Comparison of ENCODE assay signal across 1 cellular context in the genomic region with DNA sequence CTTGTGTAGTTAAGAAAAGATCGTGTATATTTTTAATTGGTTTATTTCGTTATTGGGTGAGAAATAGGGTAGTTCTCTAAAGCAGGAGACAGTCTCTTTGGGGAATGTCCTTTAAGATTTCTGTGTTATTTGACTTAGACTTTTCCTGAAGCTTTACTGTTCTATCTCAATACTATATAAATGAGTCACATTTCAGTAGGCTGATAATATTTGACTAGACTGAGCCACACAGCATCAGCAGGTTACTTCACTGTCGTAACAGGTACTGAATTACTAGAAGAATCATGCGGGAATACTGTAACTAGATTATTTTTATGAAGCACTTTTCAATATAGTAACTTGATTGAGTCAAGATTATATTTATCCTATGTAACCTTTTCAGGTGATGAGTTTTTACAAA.
TF ChIP-seq lines count a peak whose summit lies in the region.

No MANE protein-coding gene starts in this region.

TF ChIP-seq in H1, 55 proteins besides CTCF, POLR2A, EP300 and RAD21 (continued from another document):
- TF ChIP-seq, protein P1, sequence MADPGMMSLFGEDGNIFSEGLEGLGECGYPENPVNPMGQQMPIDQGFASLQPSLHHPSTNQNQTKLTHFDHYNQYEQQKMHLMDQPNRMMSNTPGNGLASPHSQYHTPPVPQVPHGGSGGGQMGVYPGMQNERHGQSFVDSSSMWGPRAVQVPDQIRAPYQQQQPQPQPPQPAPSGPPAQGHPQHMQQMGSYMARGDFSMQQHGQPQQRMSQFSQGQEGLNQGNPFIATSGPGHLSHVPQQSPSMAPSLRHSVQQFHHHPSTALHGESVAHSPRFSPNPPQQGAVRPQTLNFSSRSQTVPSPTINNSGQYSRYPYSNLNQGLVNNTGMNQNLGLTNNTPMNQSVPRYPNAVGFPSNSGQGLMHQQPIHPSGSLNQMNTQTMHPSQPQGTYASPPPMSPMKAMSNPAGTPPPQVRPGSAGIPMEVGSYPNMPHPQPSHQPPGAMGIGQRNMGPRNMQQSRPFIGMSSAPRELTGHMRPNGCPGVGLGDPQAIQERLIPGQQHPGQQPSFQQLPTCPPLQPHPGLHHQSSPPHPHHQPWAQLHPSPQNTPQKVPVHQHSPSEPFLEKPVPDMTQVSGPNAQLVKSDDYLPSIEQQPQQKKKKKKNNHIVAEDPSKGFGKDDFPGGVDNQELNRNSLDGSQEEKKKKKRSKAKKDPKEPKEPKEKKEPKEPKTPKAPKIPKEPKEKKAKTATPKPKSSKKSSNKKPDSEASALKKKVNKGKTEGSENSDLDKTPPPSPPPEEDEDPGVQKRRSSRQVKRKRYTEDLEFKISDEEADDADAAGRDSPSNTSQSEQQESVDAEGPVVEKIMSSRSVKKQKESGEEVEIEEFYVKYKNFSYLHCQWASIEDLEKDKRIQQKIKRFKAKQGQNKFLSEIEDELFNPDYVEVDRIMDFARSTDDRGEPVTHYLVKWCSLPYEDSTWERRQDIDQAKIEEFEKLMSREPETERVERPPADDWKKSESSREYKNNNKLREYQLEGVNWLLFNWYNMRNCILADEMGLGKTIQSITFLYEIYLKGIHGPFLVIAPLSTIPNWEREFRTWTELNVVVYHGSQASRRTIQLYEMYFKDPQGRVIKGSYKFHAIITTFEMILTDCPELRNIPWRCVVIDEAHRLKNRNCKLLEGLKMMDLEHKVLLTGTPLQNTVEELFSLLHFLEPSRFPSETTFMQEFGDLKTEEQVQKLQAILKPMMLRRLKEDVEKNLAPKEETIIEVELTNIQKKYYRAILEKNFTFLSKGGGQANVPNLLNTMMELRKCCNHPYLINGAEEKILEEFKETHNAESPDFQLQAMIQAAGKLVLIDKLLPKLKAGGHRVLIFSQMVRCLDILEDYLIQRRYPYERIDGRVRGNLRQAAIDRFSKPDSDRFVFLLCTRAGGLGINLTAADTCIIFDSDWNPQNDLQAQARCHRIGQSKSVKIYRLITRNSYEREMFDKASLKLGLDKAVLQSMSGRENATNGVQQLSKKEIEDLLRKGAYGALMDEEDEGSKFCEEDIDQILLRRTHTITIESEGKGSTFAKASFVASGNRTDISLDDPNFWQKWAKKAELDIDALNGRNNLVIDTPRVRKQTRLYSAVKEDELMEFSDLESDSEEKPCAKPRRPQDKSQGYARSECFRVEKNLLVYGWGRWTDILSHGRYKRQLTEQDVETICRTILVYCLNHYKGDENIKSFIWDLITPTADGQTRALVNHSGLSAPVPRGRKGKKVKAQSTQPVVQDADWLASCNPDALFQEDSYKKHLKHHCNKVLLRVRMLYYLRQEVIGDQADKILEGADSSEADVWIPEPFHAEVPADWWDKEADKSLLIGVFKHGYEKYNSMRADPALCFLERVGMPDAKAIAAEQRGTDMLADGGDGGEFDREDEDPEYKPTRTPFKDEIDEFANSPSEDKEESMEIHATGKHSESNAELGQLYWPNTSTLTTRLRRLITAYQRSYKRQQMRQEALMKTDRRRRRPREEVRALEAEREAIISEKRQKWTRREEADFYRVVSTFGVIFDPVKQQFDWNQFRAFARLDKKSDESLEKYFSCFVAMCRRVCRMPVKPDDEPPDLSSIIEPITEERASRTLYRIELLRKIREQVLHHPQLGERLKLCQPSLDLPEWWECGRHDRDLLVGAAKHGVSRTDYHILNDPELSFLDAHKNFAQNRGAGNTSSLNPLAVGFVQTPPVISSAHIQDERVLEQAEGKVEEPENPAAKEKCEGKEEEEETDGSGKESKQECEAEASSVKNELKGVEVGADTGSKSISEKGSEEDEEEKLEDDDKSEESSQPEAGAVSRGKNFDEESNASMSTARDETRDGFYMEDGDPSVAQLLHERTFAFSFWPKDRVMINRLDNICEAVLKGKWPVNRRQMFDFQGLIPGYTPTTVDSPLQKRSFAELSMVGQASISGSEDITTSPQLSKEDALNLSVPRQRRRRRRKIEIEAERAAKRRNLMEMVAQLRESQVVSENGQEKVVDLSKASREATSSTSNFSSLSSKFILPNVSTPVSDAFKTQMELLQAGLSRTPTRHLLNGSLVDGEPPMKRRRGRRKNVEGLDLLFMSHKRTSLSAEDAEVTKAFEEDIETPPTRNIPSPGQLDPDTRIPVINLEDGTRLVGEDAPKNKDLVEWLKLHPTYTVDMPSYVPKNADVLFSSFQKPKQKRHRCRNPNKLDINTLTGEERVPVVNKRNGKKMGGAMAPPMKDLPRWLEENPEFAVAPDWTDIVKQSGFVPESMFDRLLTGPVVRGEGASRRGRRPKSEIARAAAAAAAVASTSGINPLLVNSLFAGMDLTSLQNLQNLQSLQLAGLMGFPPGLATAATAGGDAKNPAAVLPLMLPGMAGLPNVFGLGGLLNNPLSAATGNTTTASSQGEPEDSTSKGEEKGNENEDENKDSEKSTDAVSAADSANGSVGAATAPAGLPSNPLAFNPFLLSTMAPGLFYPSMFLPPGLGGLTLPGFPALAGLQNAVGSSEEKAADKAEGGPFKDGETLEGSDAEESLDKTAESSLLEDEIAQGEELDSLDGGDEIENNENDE (IDR thresholded peaks at IDR 0.05; ENCODE audit: insufficient replicate concordance, low read length): no peak
- TF ChIP-seq SIN3A (conservative IDR thresholded peaks at IDR 0.05 in 1 of 2, IDR thresholded peaks at IDR 0.05 in 1 of 2; ENCODE audit: low read depth in 1 of 2, low read length in 2 of 2) (no peak), NRF1 (IDR thresholded peaks at IDR 0.05; ENCODE audit: low read depth, low read length) (no peak), SUZ12 (IDR thresholded peaks at IDR 0.05; ENCODE audit: low read length) (no peak), EZH2 (IDR thresholded peaks at IDR 0.05; ENCODE audit: low read depth, low read length, severe bottlenecking) (no peak), TBP (IDR thresholded peaks at IDR 0.05; ENCODE audit: low read depth, low read length) (no peak), JUN (IDR thresholded peaks at IDR 0.05; ENCODE audit: low read depth, low read length) (no peak), NANOG (IDR thresholded peaks at IDR 0.05; ENCODE audit: insufficient read depth, low read depth, low read length, poor library complexity, severe bottlenecking) (no peak), CHD2 (IDR thresholded peaks at IDR 0.05; ENCODE audit: low read length) (no peak)
